Comparison of ENCODE assay signal across 1 cellular context in the genomic region with DNA sequence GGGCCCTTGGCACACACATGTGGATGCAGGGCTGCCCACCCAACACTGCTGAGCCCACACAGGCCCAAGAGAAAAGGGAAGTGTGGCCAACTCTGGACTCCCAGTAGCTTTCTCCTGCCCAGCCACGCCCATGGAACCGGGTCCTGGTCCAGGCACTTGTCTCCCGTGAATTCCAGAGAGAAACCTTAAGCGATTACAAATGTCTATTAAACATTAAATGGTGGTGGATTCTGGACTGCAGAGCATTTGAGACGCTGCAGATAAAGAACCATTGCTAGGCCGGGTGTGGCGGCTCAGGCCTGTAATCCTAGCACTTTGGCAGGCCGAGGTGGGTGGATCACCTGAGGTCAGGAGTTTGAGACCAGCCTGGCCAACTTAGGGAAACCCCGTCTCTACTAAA.
TF ChIP-seq lines count a peak whose summit lies in the region.

No MANE protein-coding gene starts in this region.

TF ChIP-seq in HepG2, 621 proteins besides CTCF, POLR2A, EP300 and RAD21 (continued from another document):
- peak; percentile 20; the same call in 1 of the 2 replicates for TF ChIP-seq MYC (CRISPR knock-in tag; IDR thresholded peaks at IDR 0.05; ENCODE audit: borderline replicate concordance)
- 0 out of 2 replicates have a peak, but pooled peaks have one; percentile 23 for TF ChIP-seq RFXAP (CRISPR knock-in tag; IDR thresholded peaks at IDR 0.05; ENCODE audit: borderline replicate concordance)
- no peak for TF ChIP-seq ZSCAN30 (CRISPR knock-in tag; IDR thresholded peaks at IDR 0.05)
- TF ChIP-seq FLYWCH1 (CRISPR knock-in tag; IDR thresholded peaks at IDR 0.05) = no peak
